ENCODE assay signal across 1 cellular context in genomic region chr1:230426246-230427101, GRCh38.
A peak's percentile ranks its signal among the peaks of the same experiment; 100 is the strongest.
TF ChIP-seq lines count a peak whose summit lies in the region.

PGBD5 (minus strand) TSS chr1:230426332; CDS start chr1:230425928, 404 bp downstream.

TF ChIP-seq in HEK293, 187 proteins besides CTCF, POLR2A, EP300 and RAD21 (continued from another document and continues in another):
- peak; percentile 31; the same call in 1 of the 2 replicates for TF ChIP-seq TSHZ1 (tag by site-specific recombination; IDR thresholded peaks at IDR 0.05; ENCODE audit: borderline replicate concordance)
- TF ChIP-seq HOXD13 (CRISPR knock-in tag; IDR thresholded peaks at IDR 0.05; ENCODE audit: borderline replicate concordance), result no peak
- TF ChIP-seq SETDB1 (IDR thresholded peaks at IDR 0.05; ENCODE audit: insufficient read length, low read length), result no peak
- no peak; the same call in 1 of the 2 replicates for TF ChIP-seq MEIS1 (CRISPR knock-in tag; IDR thresholded peaks at IDR 0.05; ENCODE audit: borderline replicate concordance)
- TF ChIP-seq ZBTB8A (tag by site-specific recombination; IDR thresholded peaks at IDR 0.05), result peak; percentile 52
- TF ChIP-seq ZFP69B (tag by site-specific recombination; IDR thresholded peaks at IDR 0.05), result peak; percentile 61; the same call in 1 of the 2 replicates
- 0 out of 2 replicates have a peak, but pooled peaks have one; percentile 33 for TF ChIP-seq KLF10 (tag by site-specific recombination; IDR thresholded peaks at IDR 0.05)
- TF ChIP-seq GLIS2 (tag by site-specific recombination; IDR thresholded peaks at IDR 0.05), result peak; percentile 80
- TF ChIP-seq ZNF23 (tag by site-specific recombination; IDR thresholded peaks at IDR 0.05; ENCODE audit: borderline replicate concordance), result no peak
- TF ChIP-seq IKZF3 (tag by site-specific recombination; IDR thresholded peaks at IDR 0.05), result peak; percentile 33; the same call in 1 of the 2 replicates
- peak; percentile 90 for TF ChIP-seq PATZ1 (tag by site-specific recombination; IDR thresholded peaks at IDR 0.05)
- TF ChIP-seq ZSCAN5A (tag by site-specific recombination; IDR thresholded peaks at IDR 0.05), result no peak; the same call in 1 of the 2 replicates
- 0 out of 2 replicates have a peak, but pooled peaks have one; percentile 61 for TF ChIP-seq ZNF560 (tag by site-specific recombination; IDR thresholded peaks at IDR 0.05; ENCODE audit: borderline replicate concordance)
- peak; percentile 70; the same call in 1 of the 2 replicates for TF ChIP-seq ZBTB20 (tag by site-specific recombination; IDR thresholded peaks at IDR 0.05)
- TF ChIP-seq AEBP2 (tag by site-specific recombination; IDR thresholded peaks at IDR 0.05; ENCODE audit: borderline replicate concordance), result no peak
- TF ChIP-seq ZBTB17 (tag by site-specific recombination; IDR thresholded peaks at IDR 0.05), result peak; percentile 71
- peak; percentile 94 for TF ChIP-seq KLF16 (tag by site-specific recombination; IDR thresholded peaks at IDR 0.05)
- TF ChIP-seq ZNF626 (tag by site-specific recombination; IDR thresholded peaks at IDR 0.05), result peak; percentile 18; the same call in 1 of the 2 replicates
- no peak for TF ChIP-seq HOXC10 (CRISPR knock-in tag; IDR thresholded peaks at IDR 0.05)
- TF ChIP-seq ZSCAN23 (tag by site-specific recombination; IDR thresholded peaks at IDR 0.05), result no peak
- no peak for TF ChIP-seq TCF7L2 (IDR thresholded peaks at IDR 0.05; ENCODE audit: borderline replicate concordance, low read depth, low read length)
- TF ChIP-seq ZNF561 (tag by site-specific recombination; IDR thresholded peaks at IDR 0.05; ENCODE audit: borderline replicate concordance), result peak; percentile 85; the same call in 1 of the 2 replicates
- TF ChIP-seq REST (tag by site-specific recombination; IDR thresholded peaks at IDR 0.05), result peak; percentile 100
- TF ChIP-seq ZNF354C (tag by site-specific recombination; IDR thresholded peaks at IDR 0.05; ENCODE audit: borderline replicate concordance, low read depth), result no peak
- no peak for TF ChIP-seq ZNF211 (tag by site-specific recombination; IDR thresholded peaks at IDR 0.05; ENCODE audit: low read depth)
- TF ChIP-seq GLIS1 (tag by site-specific recombination; IDR thresholded peaks at IDR 0.05), result peak; percentile 70
- TF ChIP-seq ELK4 (IDR thresholded peaks at IDR 0.05; ENCODE audit: borderline replicate concordance, low read depth, low read length), result no peak
- no peak for TF ChIP-seq ZNF416 (tag by site-specific recombination; IDR thresholded peaks at IDR 0.05)
- TF ChIP-seq ZNF426 (tag by site-specific recombination; IDR thresholded peaks at IDR 0.05), result no peak
- TF ChIP-seq ZSCAN18 (tag by site-specific recombination; IDR thresholded peaks at IDR 0.05), result no peak
- no peak for TF ChIP-seq ZNF302 (tag by site-specific recombination; IDR thresholded peaks at IDR 0.05; ENCODE audit: low read depth)
- peak; percentile 86 for TF ChIP-seq ZBTB11 (tag by site-specific recombination; conservative IDR thresholded peaks at IDR 0.05; ENCODE audit: low read depth)
- TF ChIP-seq ZNF610 (tag by site-specific recombination; IDR thresholded peaks at IDR 0.05; ENCODE audit: borderline replicate concordance), result peak; percentile 80; the same call in 1 of the 2 replicates
- no peak for TF ChIP-seq PRDM6 (tag by site-specific recombination; IDR thresholded peaks at IDR 0.05)
- peak; percentile 68 for TF ChIP-seq ZXDB (tag by site-specific recombination; IDR thresholded peaks at IDR 0.05)
- peak; percentile 66; the same call in 1 of the 2 replicates for TF ChIP-seq SP3 (tag by site-specific recombination; IDR thresholded peaks at IDR 0.05)
- peak; percentile 68; the same call in 1 of the 2 replicates for TF ChIP-seq BCL11B (tag by site-specific recombination; IDR thresholded peaks at IDR 0.05; ENCODE audit: low read depth)
- TF ChIP-seq ZNF423 (tag by site-specific recombination; IDR thresholded peaks at IDR 0.05), result 0 out of 2 replicates have a peak, but pooled peaks have one; percentile 17
- peak; percentile 66 for TF ChIP-seq ZNF596 (tag by site-specific recombination; IDR thresholded peaks at IDR 0.05)
